In the genomic region with DNA sequence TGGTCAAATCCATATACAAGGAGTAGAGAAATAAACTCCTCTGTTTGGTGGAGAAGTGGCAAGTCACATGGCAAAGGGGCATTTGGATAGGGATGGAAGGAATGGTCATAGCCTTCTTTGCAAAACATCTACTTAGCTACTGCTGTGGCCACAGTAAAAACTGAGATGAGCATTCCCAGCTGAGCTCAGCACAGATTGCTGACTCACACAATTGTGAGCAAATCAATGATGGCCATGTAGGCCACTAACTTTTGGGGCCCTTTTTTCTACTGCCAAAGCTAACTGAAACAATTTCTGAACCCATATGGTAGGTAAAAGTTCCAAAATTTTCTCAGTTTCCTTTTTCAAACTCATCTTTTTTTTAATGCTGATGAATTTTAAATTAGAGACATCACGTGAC, we compare ENCODE assay signal across 31 cellular contexts.
"Had no signal": no experiment of that assay in that cellular context is flagged by ENCODE, and none has a peak within 500 bp of the region (broad histone marks: within the 10 kb centered on the region; RNA-seq: fewer than 3 reads in every experiment).

No MANE protein-coding gene starts in this region.

- H3K9me3 Mint-ChIP-seq: immature natural killer cell; mesothelial cell of epicardium; naive B cell; natural killer cell; nephron progenitor cell; neural progenitor cell; stimulated activated naive B cell treated with anti-CD40 and anti-IgM and Interleukin-4, amounts not matched to agents 10 μg/mL and 1 μg/mL and 100 μg/mL, for 72 hours had no signal

- H3K4me3 Mint-ChIP-seq: immature natural killer cell; mesothelial cell of epicardium; natural killer cell; nephron progenitor cell; neural progenitor cell; stimulated activated naive B cell treated with anti-CD40 and anti-IgM and Interleukin-4, amounts not matched to agents 10 μg/mL and 1 μg/mL and 100 μg/mL, for 72 hours had no signal

- DNase-seq: hypothalamus; immature natural killer cell; kidney; left colon; left lung; lower lobe of right lung; mesendoderm; naive B cell; natural killer cell; nephron progenitor cell; ovary; stimulated activated CD4-positive, alpha-beta T cell treated with anti-CD3 and anti-CD28 coated beads, Interleukin-12 subunit alpha, Interleukin-12 subunit beta, amount 100 ng/mL, for 4 hours; stimulated activated CD4-positive, alpha-beta T cell treated with anti-CD3 and anti-CD28 coated beads, Interleukin-15, amount 100 ng/mL, for 24 hours; stimulated activated CD4-positive, alpha-beta T cell treated with anti-CD3 and anti-CD28 coated beads, Interleukin-2, amount 100 ng/mL, for 24 hours; stimulated activated CD4-positive, alpha-beta T cell treated with anti-CD3 and anti-CD28 coated beads, Interleukin-4, amount 100 ng/mL, for 1 hour; stimulated activated naive B cell treated with anti-CD40 and anti-IgM and Interleukin-4, amounts not matched to agents 10 μg/mL and 1 μg/mL and 100 μg/mL, for 72 hours; stimulated activated naive CD8-positive, alpha-beta T cell treated with anti-CD3 and anti-CD28 coated beads, Interleukin-15, Interleukin-2, amounts not matched to agents 100 U/mL and 50 U/mL, for 24 hours; stomach; testis; thyroid gland; transverse colon; upper lobe of right lung had no signal

- H3K27ac Mint-ChIP-seq: immature natural killer cell; mesothelial cell of epicardium; naive B cell; natural killer cell; nephron progenitor cell; neural progenitor cell; progenitor cell of endocrine pancreas; stimulated activated naive B cell treated with anti-CD40 and anti-IgM and Interleukin-4, amounts not matched to agents 10 μg/mL and 1 μg/mL and 100 μg/mL, for 72 hours had no signal

- H3K9me3 ChIP-seq: left lung, lower lobe of right lung, neutrophil, ovary, right atrium auricular region, stomach, testis, thyroid gland, transverse colon, upper lobe of right lung had no signal

- ATAC-seq: left colon; left lung; lower lobe of right lung; natural killer cell; sciatic nerve; stimulated activated naive CD8-positive, alpha-beta T cell treated with anti-CD3 and anti-CD28 coated beads, Interleukin-15, Interleukin-2, amounts not matched to agents 100 U/mL and 50 U/mL, for 24 hours; upper lobe of right lung had no signal

- H3K27me3 Mint-ChIP-seq: naive B cell; progenitor cell of endocrine pancreas; stimulated activated naive B cell treated with anti-CD40 and anti-IgM and Interleukin-4, amounts not matched to agents 10 μg/mL and 1 μg/mL and 100 μg/mL, for 72 hours had no signal

- H3K36me3 ChIP-seq: left lung, lower lobe of right lung, neural progenitor cell, neutrophil, ovary, right atrium auricular region, stomach, thyroid gland, transverse colon, upper lobe of right lung had no signal

- H3K27ac ChIP-seq: left lung, lower lobe of right lung, neural progenitor cell, neutrophil, ovary, right atrium auricular region, skin epidermis, stomach, testis, thyroid gland, transverse colon, upper lobe of right lung had no signal

- H3K4me1 ChIP-seq: left lung, stomach, testis had no signal

- H3K4me3 ChIP-seq: left lung, lower lobe of right lung, neural progenitor cell, ovary, right atrium auricular region, skin epidermis, stomach, testis, thyroid gland, transverse colon, upper lobe of right lung had no signal

- H3K9ac ChIP-seq: neural progenitor cell had no signal

- FAIRE-seq: islet of Langerhans, kidney, urothelium cell line had no signal

- H2AFZ ChIP-seq: neural progenitor cell had no signal

- H3K27me3 ChIP-seq: left lung, neural progenitor cell, neutrophil, ovary, right atrium auricular region, stomach, testis, thyroid gland, transverse colon, upper lobe of right lung had no signal

- H3K4me2 ChIP-seq: neural progenitor cell had no signal

- H3K36me3 Mint-ChIP-seq: immature natural killer cell; mesothelial cell of epicardium; naive B cell; natural killer cell; neural progenitor cell; stimulated activated naive B cell treated with anti-CD40 and anti-IgM and Interleukin-4, amounts not matched to agents 10 μg/mL and 1 μg/mL and 100 μg/mL, for 72 hours had no signal
